ENCODE assay signal across 8 cellular contexts in the genomic region with DNA sequence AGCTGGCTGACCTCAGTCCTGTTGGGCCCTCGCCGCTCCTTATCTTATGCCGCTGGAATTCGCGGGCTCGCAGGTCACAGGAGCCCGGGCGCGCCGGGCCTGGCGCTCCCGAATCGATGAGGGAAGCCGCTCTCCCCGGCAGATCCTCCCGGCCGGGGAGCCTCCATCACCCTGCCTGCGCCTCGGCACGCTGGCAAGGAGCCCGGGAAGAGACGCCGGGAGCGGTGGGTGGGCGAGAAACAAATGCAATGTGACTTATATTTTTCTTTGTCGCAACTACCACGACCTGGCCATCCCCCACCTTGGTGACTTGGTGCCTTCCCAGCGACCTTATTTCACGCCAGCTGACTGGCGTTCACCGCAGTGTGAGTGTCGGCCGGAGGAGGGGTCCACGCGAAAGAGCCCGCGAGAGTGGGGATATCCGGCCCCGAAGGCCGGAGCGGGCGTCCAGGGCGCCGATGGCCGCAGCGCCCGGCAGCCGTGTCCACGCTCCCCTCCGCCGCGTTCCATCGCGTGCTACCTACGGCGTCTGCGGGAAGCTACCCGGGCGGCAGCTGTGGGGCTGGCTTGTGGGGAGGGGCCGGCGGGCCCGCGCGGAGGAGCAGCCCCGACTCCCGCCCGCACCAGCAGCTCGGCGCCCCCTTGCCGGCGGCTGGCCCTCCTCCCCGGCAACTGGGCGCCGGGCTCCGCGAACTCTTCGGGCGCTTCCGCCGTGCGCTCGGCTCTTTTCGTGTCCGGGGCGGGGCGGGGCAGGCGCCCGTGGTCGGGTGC. TPM values are rescaled to one million over a fixed set of nuclear protein-coding genes. Genes with fewer than 3 reads are reported as not detected.
DNase-seq lines count a peak whose midpoint lies in the region; FAIRE-seq and TF ChIP-seq lines count a peak whose summit lies in the region.

No MANE protein-coding gene starts in this region.

- H3K4me1 ChIP-seq in NT2/D1 (ENCODE audit: insufficient read depth, insufficient read length) (peaks cover 3% of the 10 kb centered on the region), endothelial cell of umbilical vein (ENCODE audit: control insufficient read depth, extremely low read depth, insufficient read depth, low read length) (peaks cover 3% of the 10 kb centered on the region)

- H4K20me1 ChIP-seq in endothelial cell of umbilical vein (replicated peaks; ENCODE audit: control insufficient read depth, extremely low read depth, insufficient read depth, low read length), result peaks cover 7% of the 10 kb centered on the region

- no peaks in the 10 kb centered on the region for H3K79me2 ChIP-seq in endothelial cell of umbilical vein (ENCODE audit: control insufficient read depth, insufficient read depth, low read length)

- TF ChIP-seq CTCF in GM20000 (IDR thresholded peaks at IDR 0.05; ENCODE audit: extremely low read depth, missing control alignments) (no peak), endothelial cell of umbilical vein (IDR thresholded peaks at IDR 0.05; ENCODE audit: extremely low read depth in 1 of 2, insufficient read depth in 1 of 2, low read depth in 1 of 2, low read length in 2 of 2) (no peak)

- no peak for TF ChIP-seq POLR2A in endothelial cell of umbilical vein (IDR thresholded peaks at IDR 0.05; ENCODE audit: low read depth, low read length)

- H3K4me2 ChIP-seq in endothelial cell of umbilical vein (ENCODE audit: insufficient read depth, low read length), result peak overlapping the region; percentile 57

- peak overlapping the region; percentile 96 for H3K9ac ChIP-seq in NT2/D1 (ENCODE audit: insufficient read length, low read depth)
- no peak overlapping the region for H3K9ac ChIP-seq in endothelial cell of umbilical vein (replicated peaks; ENCODE audit: extremely low read depth, insufficient read depth, low read length)

- H3K27me3 ChIP-seq in NT2/D1 (ENCODE audit: insufficient read depth, insufficient read length), result no peaks in the 10 kb centered on the region
- H3K27me3 ChIP-seq in endothelial cell of umbilical vein (ENCODE audit: control insufficient read depth in 2 of 2, insufficient read depth in 2 of 2, low read length in 2 of 2), result peaks cover 73 to 85% of the 10 kb centered on the region in 2 experiments

- intact Hi-C loops in endothelial cell of umbilical vein (cut with micrococcal nuclease), result loop anchor here (1.0 kb wide), 1 partner anchor 8 kb away; no protein-coding TSS in a partner anchor

- H2AFZ ChIP-seq in endothelial cell of umbilical vein (ENCODE audit: low read depth, low read length), result peak overlapping the region; percentile 60

- no peaks in the 10 kb centered on the region for H3K9me1 ChIP-seq in endothelial cell of umbilical vein (replicated peaks; ENCODE audit: control insufficient read depth, extremely low read depth, insufficient read depth, low read length)

- CTCF ChIA-PET in endothelial cell of umbilical vein (lab: Charles Lee), result interaction anchor here (0.9 to 2.7 kb wide), 3 partner anchors 23 to 144 kb away, joined by 3 to 13 read pairs (median 7); no protein-coding TSS in a partner anchor

- H3K27ac ChIP-seq in endothelial cell of umbilical vein (ENCODE audit: insufficient read depth, low read depth, low read length), result no peak overlapping the region

- H3K4me3 ChIP-seq in NT2/D1 (ENCODE audit: insufficient read length, low read depth) (peak overlapping the region; percentile 81), endothelial cell of umbilical vein (replicated peaks in 1 of 3; ENCODE audit: insufficient read depth in 1 of 3, low read depth in 1 of 3, low read length in 3 of 3) (peak overlapping the region in 2 of 3 experiments; percentile 2 to 26)

- DNase-seq in COLO829 (ENCODE audit: low spot score) (peak; percentile 67), GM20000 (ENCODE audit: low spot score) (peak; percentile 98), HS-27A (ENCODE audit: low read depth) (peak; percentile 38), NT2/D1 (ENCODE audit: low read depth, low spot score) (peak; percentile 81), endothelial cell of umbilical vein (ENCODE audit: low read depth, low spot score) (no peak), midbrain (lab: John Stamatoyannopoulos, UW) (peak; percentile 94)
- DNase-seq in activated CD8-positive, alpha-beta memory T cell treated with anti-CD3 and anti-CD28 coated beads, Interleukin-2, amount 50 U/mL, for 4 hours, result peak; percentile 89
- DNase-seq in stimulated activated CD8-positive, alpha-beta memory T cell treated with anti-CD3 and anti-CD28 coated beads, Interleukin-15, amount 100 ng/mL, for 48 hours (ENCODE audit: low read depth in 2 of 2), result peak; percentile 77 to 83

- dilution Hi-C loops in endothelial cell of umbilical vein (cut with MboI; ENCODE audit: extremely low pct_ligation_motif_present, low sequenced_read_pairs), result no loop called here

- peak; percentile 26 for FAIRE-seq in endothelial cell of umbilical vein (lab: Jason Lieb, UNC)

- peaks cover 9% of the 10 kb centered on the region for H3K36me3 ChIP-seq in NT2/D1 (ENCODE audit: insufficient read depth, insufficient read length, low read length)
- H3K36me3 ChIP-seq in endothelial cell of umbilical vein (ENCODE audit: control insufficient read depth in 2 of 2, extremely low read depth in 1 of 2, insufficient read depth in 2 of 2, low read length in 2 of 2), result no peaks in the 10 kb centered on the region

- POLR2A ChIA-PET in endothelial cell of umbilical vein (lab: Charles Lee), result no interaction called here

- H3K9me3 ChIP-seq in NT2/D1 (ENCODE audit: insufficient read depth, low read length) (no peaks in the 10 kb centered on the region), endothelial cell of umbilical vein (replicated peaks; ENCODE audit: control insufficient read depth, insufficient read depth, low read length) (peaks cover 2% of the 10 kb centered on the region)

- BruUV-seq in endothelial cell of umbilical vein (replicated peaks; lab: Mats Ljungman, UMichigan), result no TSS peak

TF ChIP-seq in endothelial cell of umbilical vein, 7 proteins besides CTCF, POLR2A, EP300 and RAD21:
- TF ChIP-seq EZH2 (IDR thresholded peaks at IDR 0.05; ENCODE audit: borderline replicate concordance, low read depth, low read length, severe bottlenecking), result peak; percentile 92
- no peak for TF ChIP-seq GATA2 (IDR thresholded peaks at IDR 0.05; ENCODE audit: insufficient read depth, insufficient read length, low read depth, low read length)
- TF ChIP-seq POLR2AphosphoS5 (IDR thresholded peaks at IDR 0.05; ENCODE audit: insufficient read depth, low read depth, low read length), result peak; percentile 17
TF ChIP-seq in endothelial cell of umbilical vein: peak in this region for 2.

RNA-seq across cellular contexts. Expression of a gene that starts 0.5 kb away (rescaled TPM):
- total RNA-seq in endothelial cell of umbilical vein, result not detected in 2 replicates
- polyA plus RNA-seq in endothelial cell of umbilical vein, result not detected in 2 replicates
- 0.01 and 0.04 TPM in 2 replicates for polyA plus RNA-seq in endothelial cell of umbilical vein (2011; cell fraction: cytosol; rRNA removed)
- polyA plus RNA-seq in endothelial cell of umbilical vein (2011; cell fraction: nucleus; rRNA removed), result 0.03 TPM in 1 of 2 replicates, not detected in the other
- polyA plus RNA-seq in endothelial cell of umbilical vein (2012), result 0.41 and 0.44 TPM in 2 replicates
- polyA minus RNA-seq in endothelial cell of umbilical vein, result 0.04 TPM in 1 of 2 replicates, not detected in the other
- 23.9 TPM for polyA minus RNA-seq in endothelial cell of umbilical vein (2011; cell fraction: cytosol; rRNA and poly(A)+ RNA removed)
- not detected in 2 replicates for polyA minus RNA-seq in endothelial cell of umbilical vein (2011; cell fraction: nucleus; rRNA and poly(A)+ RNA removed)
